ENCODE assay signal across 1 cellular context in genomic region chr2:76469066-76469465, GRCh38.
TF ChIP-seq lines count a peak whose summit lies in the region.

No MANE protein-coding gene starts in this region.

TF ChIP-seq in WTC11, 78 proteins besides CTCF, POLR2A, EP300 and RAD21 (continued from another document):
- TF ChIP-seq, protein P1, sequence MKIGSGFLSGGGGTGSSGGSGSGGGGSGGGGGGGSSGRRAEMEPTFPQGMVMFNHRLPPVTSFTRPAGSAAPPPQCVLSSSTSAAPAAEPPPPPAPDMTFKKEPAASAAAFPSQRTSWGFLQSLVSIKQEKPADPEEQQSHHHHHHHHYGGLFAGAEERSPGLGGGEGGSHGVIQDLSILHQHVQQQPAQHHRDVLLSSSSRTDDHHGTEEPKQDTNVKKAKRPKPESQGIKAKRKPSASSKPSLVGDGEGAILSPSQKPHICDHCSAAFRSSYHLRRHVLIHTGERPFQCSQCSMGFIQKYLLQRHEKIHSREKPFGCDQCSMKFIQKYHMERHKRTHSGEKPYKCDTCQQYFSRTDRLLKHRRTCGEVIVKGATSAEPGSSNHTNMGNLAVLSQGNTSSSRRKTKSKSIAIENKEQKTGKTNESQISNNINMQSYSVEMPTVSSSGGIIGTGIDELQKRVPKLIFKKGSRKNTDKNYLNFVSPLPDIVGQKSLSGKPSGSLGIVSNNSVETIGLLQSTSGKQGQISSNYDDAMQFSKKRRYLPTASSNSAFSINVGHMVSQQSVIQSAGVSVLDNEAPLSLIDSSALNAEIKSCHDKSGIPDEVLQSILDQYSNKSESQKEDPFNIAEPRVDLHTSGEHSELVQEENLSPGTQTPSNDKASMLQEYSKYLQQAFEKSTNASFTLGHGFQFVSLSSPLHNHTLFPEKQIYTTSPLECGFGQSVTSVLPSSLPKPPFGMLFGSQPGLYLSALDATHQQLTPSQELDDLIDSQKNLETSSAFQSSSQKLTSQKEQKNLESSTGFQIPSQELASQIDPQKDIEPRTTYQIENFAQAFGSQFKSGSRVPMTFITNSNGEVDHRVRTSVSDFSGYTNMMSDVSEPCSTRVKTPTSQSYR (CRISPR knock-in tag; IDR thresholded peaks at IDR 0.05): no peak
- TF ChIP-seq ZNF232 (CRISPR knock-in tag; IDR thresholded peaks at IDR 0.05): no peak
- no peak for TF ChIP-seq NFYB (CRISPR knock-in tag; conservative IDR thresholded peaks at IDR 0.05; ENCODE audit: low read depth)
- no peak for TF ChIP-seq KAT7 (CRISPR knock-in tag; IDR thresholded peaks at IDR 0.05; ENCODE audit: borderline replicate concordance)
- no peak for TF ChIP-seq CREM (CRISPR knock-in tag; IDR thresholded peaks at IDR 0.05)
- TF ChIP-seq JAZF1 (CRISPR knock-in tag; IDR thresholded peaks at IDR 0.05): no peak
- TF ChIP-seq CBFB (CRISPR knock-in tag; IDR thresholded peaks at IDR 0.05; ENCODE audit: low read depth): no peak
- no peak for TF ChIP-seq NFE2L1 (CRISPR knock-in tag; IDR thresholded peaks at IDR 0.05)
- no peak for TF ChIP-seq IRF2 (CRISPR knock-in tag; IDR thresholded peaks at IDR 0.05; ENCODE audit: borderline replicate concordance, low read depth)
- TF ChIP-seq ELF4 (CRISPR knock-in tag; IDR thresholded peaks at IDR 0.05; ENCODE audit: low read depth): no peak
- TF ChIP-seq PRRX2 (CRISPR knock-in tag; IDR thresholded peaks at IDR 0.05): no peak
- TF ChIP-seq GABPB1 (CRISPR knock-in tag; IDR thresholded peaks at IDR 0.05): no peak
